Comparison of ENCODE assay signal across 1 cellular context in the genomic region with DNA sequence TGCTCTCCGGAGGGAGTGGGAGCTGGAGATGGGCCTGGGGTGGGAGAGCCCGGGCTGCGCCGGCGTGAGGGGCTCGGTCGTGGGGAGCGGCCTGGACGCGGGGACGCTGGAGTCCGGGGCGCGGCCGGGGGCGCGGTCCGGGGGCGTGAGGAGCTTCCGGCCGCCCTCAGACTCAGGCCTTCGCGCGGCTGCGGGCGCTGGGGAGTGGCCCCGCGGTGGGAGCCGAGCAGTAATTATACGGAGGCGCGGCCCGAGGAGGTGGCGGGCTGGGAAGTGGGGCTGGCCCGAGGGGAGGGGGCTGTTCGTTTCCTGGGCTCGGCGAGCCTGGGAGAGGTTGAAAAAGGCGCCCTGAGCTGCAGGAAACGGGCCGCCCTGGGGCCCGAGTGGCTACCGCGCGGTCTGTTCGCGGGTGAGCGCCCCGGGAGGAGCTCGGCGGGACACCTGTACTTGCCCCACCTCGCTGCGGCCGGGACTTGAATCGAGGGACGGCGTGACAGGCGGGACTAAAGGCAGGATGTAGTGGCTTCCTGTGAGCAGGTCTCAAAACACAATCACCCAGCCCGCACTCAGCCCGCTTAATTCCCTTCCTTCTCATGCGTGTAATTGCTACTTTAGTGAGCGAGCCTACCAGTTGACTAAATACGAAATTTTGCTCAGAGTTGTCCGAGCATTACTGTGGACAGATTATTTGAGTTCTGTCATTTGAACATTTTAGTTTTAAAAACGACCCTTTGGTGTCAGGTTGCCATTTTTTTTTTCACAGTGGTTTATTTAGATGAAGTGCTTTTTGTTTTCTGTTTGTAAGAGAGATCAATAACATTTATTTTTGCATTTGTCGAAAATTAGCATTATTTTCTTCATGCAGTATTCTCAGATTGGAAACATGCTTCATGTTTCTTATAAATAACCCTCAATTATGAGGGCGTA.
TF ChIP-seq lines count a peak whose summit lies in the region.

No MANE protein-coding gene starts in this region.

TF ChIP-seq in neural cell, 6 proteins besides CTCF, POLR2A, EP300 and RAD21 (continued from another document):
- TF ChIP-seq REST (IDR thresholded peaks at IDR 0.05; ENCODE audit: borderline replicate concordance) = peak; percentile 18
